In genomic region chr4:5122114-5122513, GRCh38 we compare ENCODE assay signal across 2 cellular contexts.
TF ChIP-seq lines count a peak whose summit lies in the region.

No MANE protein-coding gene starts in this region.

TF ChIP-seq in HEK293, 187 proteins besides CTCF, POLR2A, EP300 and RAD21 (continued from another document):
- TF ChIP-seq ZSCAN4 (tag by site-specific recombination; IDR thresholded peaks at IDR 0.05) (no peak), ZBTB10 (tag by site-specific recombination; IDR thresholded peaks at IDR 0.05) (no peak), ZNF777 (tag by site-specific recombination; IDR thresholded peaks at IDR 0.05; ENCODE audit: borderline replicate concordance) (no peak), ZNF843 (tag by site-specific recombination; IDR thresholded peaks at IDR 0.05) (no peak), KLF9 (tag by site-specific recombination; IDR thresholded peaks at IDR 0.05; ENCODE audit: low read depth) (no peak), ZNF24 (tag by site-specific recombination; IDR thresholded peaks at IDR 0.05) (0 out of 2 replicates have a peak, but pooled peaks have one; percentile 32), PRDM1 (tag by site-specific recombination; IDR thresholded peaks at IDR 0.05) (peak; percentile 33; the same call in 1 of the 2 replicates), MEIS1 (CRISPR knock-in tag; IDR thresholded peaks at IDR 0.05; ENCODE audit: borderline replicate concordance) (no peak), ZNF354C (tag by site-specific recombination; IDR thresholded peaks at IDR 0.05; ENCODE audit: borderline replicate concordance, low read depth) (no peak), ZNF366 (tag by site-specific recombination; conservative IDR thresholded peaks at IDR 0.05) (peak; percentile 47), SCRT1 (tag by site-specific recombination; IDR thresholded peaks at IDR 0.05; ENCODE audit: borderline replicate concordance) (no peak), ZNF658 (tag by site-specific recombination; IDR thresholded peaks at IDR 0.05) (no peak), ATF2 (tag by site-specific recombination; IDR thresholded peaks at IDR 0.05; ENCODE audit: low read depth) (0 out of 2 replicates have a peak, but pooled peaks have one; percentile 24), REPIN1 (tag by site-specific recombination; IDR thresholded peaks at IDR 0.05; ENCODE audit: low read depth) (no peak), GLIS2 (tag by site-specific recombination; IDR thresholded peaks at IDR 0.05) (no peak), HOXC10 (CRISPR knock-in tag; IDR thresholded peaks at IDR 0.05) (no peak), ZNF791 (tag by site-specific recombination; IDR thresholded peaks at IDR 0.05) (no peak), ZNF561 (tag by site-specific recombination; IDR thresholded peaks at IDR 0.05; ENCODE audit: borderline replicate concordance) (no peak), KLF17 (tag by site-specific recombination; IDR thresholded peaks at IDR 0.05) (no peak), ZFP3 (tag by site-specific recombination; IDR thresholded peaks at IDR 0.05; ENCODE audit: low read depth) (no peak), ZBTB49 (tag by site-specific recombination; IDR thresholded peaks at IDR 0.05; ENCODE audit: low read depth) (no peak), ZFP37 (tag by site-specific recombination; IDR thresholded peaks at IDR 0.05) (no peak), ZNF140 (tag by site-specific recombination; IDR thresholded peaks at IDR 0.05) (no peak), ZNF654 (tag by site-specific recombination; IDR thresholded peaks at IDR 0.05; ENCODE audit: low read depth) (no peak)

TF ChIP-seq in K562, 482 proteins besides CTCF, POLR2A, EP300 and RAD21 (continued from another document):
- peak; percentile 59 for TF ChIP-seq ZNF512 (tag; IDR thresholded peaks at IDR 0.05)
- TF ChIP-seq ZNF24 (IDR thresholded peaks at IDR 0.05), result peak; percentile 98
